Comparison of ENCODE assay signal across 21 cellular contexts in genomic region chr4:107685740-107686139, GRCh38.
"Had no signal": no experiment of that assay in that cellular context is flagged by ENCODE, and none has a peak within 500 bp of the region (broad histone marks: within the 10 kb centered on the region; RNA-seq: fewer than 3 reads in every experiment).

No MANE protein-coding gene starts in this region.

- H3K27me3 Mint-ChIP-seq: naive thymus-derived CD8-positive, alpha-beta T cell; stimulated activated memory B cell treated with anti-CD40 and anti-IgM and Interleukin-4, amounts not matched to agents 10 μg/mL and 1 μg/mL and 100 μg/mL, for 72 hours; stimulated activated naive CD8-positive, alpha-beta T cell treated with anti-CD3 and anti-CD28 coated beads, Interleukin-15, Interleukin-2, amounts not matched to agents 100 ng/mL and 50 ng/mL, for 24 hours had no signal

- ATAC-seq: esophagus mucosa; heart right ventricle; left colon; mucosa of descending colon; naive thymus-derived CD8-positive, alpha-beta T cell; psoas muscle; right lobe of liver; stimulated activated memory B cell treated with anti-CD40 and anti-IgM and Interleukin-4, amounts not matched to agents 10 μg/mL and 1 μg/mL and 100 μg/mL, for 72 hours; upper lobe of right lung had no signal

- DNase-seq: dermis blood vessel endothelial cell; heart right ventricle; hypothalamus; left colon; mucosa of descending colon; naive thymus-derived CD8-positive, alpha-beta T cell; psoas muscle; retina; right lobe of liver; spleen; stimulated activated CD4-positive, alpha-beta T cell treated with anti-CD3 and anti-CD28 coated beads, Interleukin-15, amount 100 ng/mL, for 24 hours; stimulated activated CD4-positive, alpha-beta T cell treated with anti-CD3 and anti-CD28 coated beads, Interleukin-1b, Interleukin-23, amount 100 ng/mL, for 48 hours; stimulated activated CD4-positive, alpha-beta T cell treated with anti-CD3 and anti-CD28 coated beads, Interleukin-4, amount 100 ng/mL, for 24 hours; testis; upper lobe of right lung had no signal

- H3K9me3 ChIP-seq: heart right ventricle, mucosa of descending colon, neutrophil, psoas muscle, right lobe of liver, spleen, testis, tibial nerve, upper lobe of right lung, vagina had no signal

- H3K27ac ChIP-seq: heart right ventricle, neutrophil, psoas muscle, right lobe of liver, spleen, testis, tibial nerve, upper lobe of right lung, vagina had no signal

- H3K27me3 ChIP-seq: heart right ventricle, neutrophil, right lobe of liver, spleen, testis, tibial nerve, upper lobe of right lung, vagina had no signal

- H3K4me3 ChIP-seq: heart right ventricle, mucosa of descending colon, psoas muscle, right lobe of liver, spleen, testis, tibial nerve, upper lobe of right lung, vagina had no signal

- H3K36me3 ChIP-seq: right lobe of liver had no signal

- H3K4me1 ChIP-seq: psoas muscle, right lobe of liver, spleen, testis, upper lobe of right lung, vagina had no signal

- H3K4me3 Mint-ChIP-seq: naive thymus-derived CD8-positive, alpha-beta T cell; stimulated activated memory B cell treated with anti-CD40 and anti-IgM and Interleukin-4, amounts not matched to agents 10 μg/mL and 1 μg/mL and 100 μg/mL, for 72 hours; stimulated activated naive CD8-positive, alpha-beta T cell treated with anti-CD3 and anti-CD28 coated beads, Interleukin-15, Interleukin-2, amounts not matched to agents 100 ng/mL and 50 ng/mL, for 24 hours had no signal

- H3K4me1 Mint-ChIP-seq: stimulated activated memory B cell treated with anti-CD40 and anti-IgM and Interleukin-4, amounts not matched to agents 10 μg/mL and 1 μg/mL and 100 μg/mL, for 72 hours had no signal

- H3K9me3 Mint-ChIP-seq: naive thymus-derived CD8-positive, alpha-beta T cell; stimulated activated memory B cell treated with anti-CD40 and anti-IgM and Interleukin-4, amounts not matched to agents 10 μg/mL and 1 μg/mL and 100 μg/mL, for 72 hours; stimulated activated naive CD8-positive, alpha-beta T cell treated with anti-CD3 and anti-CD28 coated beads, Interleukin-15, Interleukin-2, amounts not matched to agents 100 ng/mL and 50 ng/mL, for 24 hours had no signal

- H3K27ac Mint-ChIP-seq: naive thymus-derived CD8-positive, alpha-beta T cell; stimulated activated memory B cell treated with anti-CD40 and anti-IgM and Interleukin-4, amounts not matched to agents 10 μg/mL and 1 μg/mL and 100 μg/mL, for 72 hours; stimulated activated naive CD8-positive, alpha-beta T cell treated with anti-CD3 and anti-CD28 coated beads, Interleukin-15, Interleukin-2, amounts not matched to agents 100 ng/mL and 50 ng/mL, for 24 hours had no signal
